ENCODE assay signal across 10 cellular contexts in the genomic region with DNA sequence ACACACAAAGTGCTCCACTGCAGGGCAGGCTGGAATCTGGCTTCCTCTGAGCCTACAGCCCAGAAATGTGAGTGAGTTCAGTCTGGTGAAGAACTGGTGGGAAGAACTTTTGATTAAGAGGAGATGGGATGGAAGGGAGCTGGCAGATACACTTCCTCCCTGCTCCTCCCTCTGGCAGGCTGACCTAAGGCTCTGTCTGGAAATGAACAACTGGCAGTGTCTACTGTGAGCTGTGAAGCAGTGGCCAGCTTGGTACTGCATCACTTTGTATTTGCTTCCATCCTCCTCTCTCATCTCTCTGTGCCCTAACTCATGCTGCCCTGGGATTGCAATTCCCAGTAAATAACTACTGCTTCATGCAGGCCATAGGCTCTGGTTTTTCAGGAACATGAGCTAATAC. TPM values are rescaled to one million over a fixed set of nuclear protein-coding genes. Genes with fewer than 3 reads are reported as not detected.
"Had no signal": no experiment of that assay in that cellular context is flagged by ENCODE, and none has a peak within 500 bp of the region (broad histone marks: within the 10 kb centered on the region; RNA-seq: fewer than 3 reads in every experiment).

No MANE protein-coding gene starts in this region.

- H2AFZ ChIP-seq: GM23338 had no signal

- H3K4me3 ChIP-seq: GM23338, K562 had no signal

- H3K27ac ChIP-seq: HL-60 had no signal

- DNase-seq: H9, HCEC 1CT, IMR-90, KG1 had no signal

- ATAC-seq: GM23338, K562 had no signal

- H3K4me2 ChIP-seq: GM23338 had no signal

- FAIRE-seq: H1, H54, K562 had no signal

RNA-seq across cellular contexts. Expression of a gene that starts 45.6 kb away (rescaled TPM):
- total RNA-seq: HT1080 had no signal
